In genomic region chr7:151247016-151247580, GRCh38 we compare ENCODE assay signal across 11 cellular contexts. TPM values are rescaled to one million over a fixed set of nuclear protein-coding genes. Genes with fewer than 3 reads are reported as not detected.
DNase-seq lines count a peak whose midpoint lies in the region; ATAC-seq and TF ChIP-seq lines count a peak whose summit lies in the region.
"Had no signal": no experiment of that assay in that cellular context is flagged by ENCODE, and none has a peak within 500 bp of the region (broad histone marks: within the 10 kb centered on the region; RNA-seq: fewer than 3 reads in every experiment).

No MANE protein-coding gene starts in this region.

- WGBS in heart left ventricle, 4 donors = 20 to 41% (median 25%) methylated on average over 2 to 3 of the region's 3 CpGs

- no peak overlapping the region for H3K27ac Mint-ChIP-seq in T-helper 17 cell

- peaks cover 0 to 6% (median under 1%) of the 10 kb centered on the region in 9 donors for H3K36me3 ChIP-seq in heart left ventricle
- H3K36me3 ChIP-seq in rectal smooth muscle tissue (ENCODE audit: control insufficient read depth, insufficient read depth, low read length) = no peaks in the 10 kb centered on the region

- ATAC-seq in T-helper 17 cell = no peak
- peak in 1 of 4 donors; percentile 16 for ATAC-seq in heart left ventricle
- ATAC-seq in GM21825 (IDR thresholded peaks at IDR 0.05; ENCODE audit: unreplicated experiment) = no peak
- no peak for ATAC-seq in GM18858 (IDR thresholded peaks at IDR 0.05; ENCODE audit: unreplicated experiment)
- ATAC-seq: mucosa of descending colon had no signal

- TF ChIP-seq POLR2A in heart left ventricle (IDR thresholded peaks at IDR 0.05) = no peak

- peaks cover 4 to 85% (median 64%) of the 10 kb centered on the region in 12 donors for H3K4me1 ChIP-seq in heart left ventricle
- peaks cover 41% of the 10 kb centered on the region for H3K4me1 ChIP-seq in rectal smooth muscle tissue (ENCODE audit: control insufficient read depth, insufficient read depth, low read length)

- H3K4me3 ChIP-seq in heart left ventricle (peak overlapping the region; percentile 58 to 88 (median 76)), rectal smooth muscle tissue (ENCODE audit: low read length) (peak overlapping the region; percentile 75)
- H3K4me3 ChIP-seq: mucosa of descending colon had no signal

- H3K27me3 ChIP-seq in heart left ventricle = peaks cover 0 to 48% (median 7%) of the 10 kb centered on the region in 9 donors
- H3K27me3 ChIP-seq in rectal smooth muscle tissue (ENCODE audit: control insufficient read depth, insufficient read depth, low read length) = peaks cover 13% of the 10 kb centered on the region

- peaks cover 39% of the 10 kb centered on the region for H3K27me3 Mint-ChIP-seq in T-helper 17 cell

- TF ChIP-seq CTCF in C4-2B (conservative IDR thresholded peaks at IDR 0.05) (no peak), heart left ventricle (IDR thresholded peaks at IDR 0.05) (no peak)

- no peak overlapping the region for H3K9ac ChIP-seq in rectal smooth muscle tissue (ENCODE audit: low read length)

- H3K9me3 ChIP-seq in T-helper 17 cell (ENCODE audit: control insufficient read depth, low read length, poor library complexity, severe bottlenecking) (no peaks in the 10 kb centered on the region), heart left ventricle (no peaks in the 10 kb centered on the region)
- H3K9me3 ChIP-seq: mucosa of descending colon had no signal

- H3K27ac ChIP-seq in C4-2B (peak overlapping the region; percentile 77; the same call in 1 of the 2 replicates), heart left ventricle (peak overlapping the region; percentile 52 to 100 (median 97)), rectal smooth muscle tissue (ENCODE audit: low read depth, low read length) (peak overlapping the region; percentile 84)

- H3K4me1 Mint-ChIP-seq in T-helper 17 cell = peaks cover 49% of the 10 kb centered on the region

- intact Hi-C loops in heart left ventricle (cut with DNase I) = loop anchor here in 9 of 10 donors (2.0 to 10.0 kb wide), 5 partner anchors 55 to 125 kb away; no protein-coding TSS in a partner anchor

- peak overlapping the region; percentile 91 for H3K4me3 Mint-ChIP-seq in T-helper 17 cell

- DNase-seq in T-helper 17 cell (no peak), heart left ventricle (peak in 2 of 5 donors; percentile 33 to 65), middle frontal gyrus (ENCODE audit: extremely low spot score, low spot score) (no peak), mucosa of gallbladder (ENCODE audit: low spot score) (no peak)
- DNase-seq: activated CD4-positive, alpha-beta T cell treated with anti-CD3 and anti-CD28 coated beads for 4 hours; mucosa of descending colon; NCI-H510A had no signal

- peaks cover 12% of the 10 kb centered on the region for H3K36me3 Mint-ChIP-seq in T-helper 17 cell (ENCODE audit: low read depth)

RNA-seq across cellular contexts. Expression of gene SMARCD3, which starts 1.4 kb away (rescaled TPM):
- total RNA-seq in T-helper 17 cell (10 to 100 TPM in 1 of 2 donors, 1 to 10 TPM in 1; 9.8 to 10.7 TPM), heart left ventricle (100 to 1,000 TPM in 2 of 9 donors, 10 to 100 TPM in 7; 59.7 to 108 (median 92.2) TPM), mucosa of gallbladder (56.3 TPM)
- 100 to 1,000 TPM in 1 of 2 donors, 10 to 100 TPM in 1; 61.1 to 100 TPM for polyA plus RNA-seq in heart left ventricle

RNA-seq across cellular contexts. Expression of gene CHPF2, which starts 14.8 kb away (rescaled TPM):
- total RNA-seq in T-helper 17 cell (10 to 100 TPM; 39.4 to 41.6 TPM), heart left ventricle (10 to 100 TPM; 16.6 to 31.9 (median 18.3) TPM), mucosa of gallbladder (52.3 TPM)
- 10 to 100 TPM; 11.4 to 26.4 TPM for polyA plus RNA-seq in heart left ventricle

RNA-seq across cellular contexts. Expression of gene ABCF2, which starts 20.1 kb away (rescaled TPM):
- total RNA-seq in T-helper 17 cell (10 to 100 TPM; 24.2 to 26.7 TPM), heart left ventricle (10 to 100 TPM; 23.7 to 48.8 (median 33.0) TPM), mucosa of gallbladder (25.3 TPM)
- polyA plus RNA-seq in heart left ventricle = 10 to 100 TPM; 15.9 to 58.4 TPM

RNA-seq across cellular contexts. Expression of gene H2BK1, which starts 36.8 kb away (rescaled TPM):
- total RNA-seq in T-helper 17 cell (1 to 10 TPM; 1.0 to 4.1 TPM), heart left ventricle (not detected), mucosa of gallbladder (not detected)
- polyA plus RNA-seq in heart left ventricle = not detected
- total RNA-seq: mucosa of descending colon had no signal
